Comparison of ENCODE assay signal across 21 cellular contexts in genomic region chr2:68746408-68746807, GRCh38. TPM values are rescaled to one million over a fixed set of nuclear protein-coding genes. Genes with fewer than 3 reads are reported as not detected.
DNase-seq lines count a peak whose midpoint lies in the region; ATAC-seq and TF ChIP-seq lines count a peak whose summit lies in the region.
"Had no signal": no experiment of that assay in that cellular context is flagged by ENCODE, and none has a peak within 500 bp of the region (broad histone marks: within the 10 kb centered on the region; RNA-seq: fewer than 3 reads in every experiment).

No MANE protein-coding gene starts in this region.

- no peak overlapping the region for H3K4ac ChIP-seq in H9 (ENCODE audit: low read depth, low read length)

- H3K9ac ChIP-seq in H9 (ENCODE audit: extremely low read depth, insufficient read length, low read length): no peak overlapping the region

- no peak overlapping the region for H2AFZ ChIP-seq in H9 (ENCODE audit: low read length)

- H3K4me2 ChIP-seq in H9 (ENCODE audit: insufficient read depth, insufficient read length, low read length): no peak overlapping the region
- H3K4me2 ChIP-seq: A549 had no signal

- H3K4me1 Mint-ChIP-seq in activated CD4-positive, alpha-beta T cell treated with anti-CD3 and anti-CD28 coated beads, Interleukin-2, amount 10 ng/mL, durations not matched to agents 7 days and 5 days: peaks cover 89% of the 10 kb centered on the region
- peaks cover 13 to 28% of the 10 kb centered on the region in 2 experiments for H3K4me1 Mint-ChIP-seq in H9
- peaks cover 86% of the 10 kb centered on the region for H3K4me1 Mint-ChIP-seq in activated T-helper 1 cell treated with anti-CD3 and anti-CD28 coated beads, Interleukin-12 subunit alpha, Interleukin-12 subunit beta, Interleukin-2, Interleukin-4 antibody, amounts not matched to agents 30 ng/mL and 10 ng/mL and 1 ng/mL, durations not matched to agents 14 hours and 24 hours and 36 hours (ENCODE audit: low read depth)
- peaks cover 66% of the 10 kb centered on the region for H3K4me1 Mint-ChIP-seq in memory B cell
- H3K4me1 Mint-ChIP-seq in chondrocyte (ENCODE audit: low read depth): no peaks in the 10 kb centered on the region

- no CpG with 5 or more reads among the region's 11 CpGs for WGBS in H9 (ENCODE audit: extremely low coverage, insufficient read length, low lambda C conversion rate)

- H3T11ph ChIP-seq in H9 (ENCODE audit: low read length): no peak overlapping the region

- no peaks in the 10 kb centered on the region for H3K9me3 ChIP-seq in H9 (ENCODE audit: control insufficient read depth, low read depth, low read length)
- H3K9me3 ChIP-seq: A549, gastroesophageal sphincter had no signal

- H3K27me3 ChIP-seq in H9 (ENCODE audit: insufficient read depth, low read length): no peaks in the 10 kb centered on the region
- H3K27me3 ChIP-seq: gastroesophageal sphincter had no signal

- CTCF ChIA-PET in activated CD4-positive, alpha-beta T cell treated with anti-CD3 and anti-CD28 coated beads, Interleukin-2, amount 10 ng/mL, durations not matched to agents 7 days and 5 days (lab: Charles Lee): interaction anchor here (0.7 to 1.5 kb wide), 5 partner anchors 8 to 281 kb away, joined by 3 read pairs; no protein-coding TSS in a partner anchor

- peaks cover 3% of the 10 kb centered on the region; the same call in 1 of the 2 replicates for H3K4me1 ChIP-seq in H9 (ENCODE audit: insufficient read depth, low read length)
- H3K4me1 ChIP-seq: A549 had no signal

- no peak overlapping the region for H3K23ac ChIP-seq in H9 (ENCODE audit: insufficient read length, low read depth, low read length)

- H3K9me3 Mint-ChIP-seq in activated CD4-positive, alpha-beta T cell treated with anti-CD3 and anti-CD28 coated beads, Interleukin-2, amount 10 ng/mL, durations not matched to agents 7 days and 5 days: no peaks in the 10 kb centered on the region
- H3K9me3 Mint-ChIP-seq in H9 (no peaks in the 10 kb centered on the region; a peak in 1 of 5 replicates), memory B cell (no peaks in the 10 kb centered on the region), chondrocyte (ENCODE audit: low read depth) (no peaks in the 10 kb centered on the region)
- H3K9me3 Mint-ChIP-seq in activated T-helper 1 cell treated with anti-CD3 and anti-CD28 coated beads, Interleukin-12 subunit alpha, Interleukin-12 subunit beta, Interleukin-2, Interleukin-4 antibody, amounts not matched to agents 30 ng/mL and 10 ng/mL and 1 ng/mL, durations not matched to agents 14 hours and 24 hours and 36 hours: peaks cover 4% of the 10 kb centered on the region
- H3K9me3 Mint-ChIP-seq: naive thymus-derived CD8-positive, alpha-beta T cell had no signal

- ATAC-seq in memory B cell (ENCODE audit: low read depth) (no peak), HG02970 (IDR thresholded peaks at IDR 0.05; ENCODE audit: low FRiP score, unreplicated experiment) (no peak), HG03342 (IDR thresholded peaks at IDR 0.05; ENCODE audit: unreplicated experiment) (no peak)
- ATAC-seq: A549; esophagus mucosa; gastroesophageal sphincter; naive thymus-derived CD8-positive, alpha-beta T cell; PC-3 had no signal

- H2AK5ac ChIP-seq in H9 (ENCODE audit: insufficient read length, low read length): no peak overlapping the region

- DNase-seq in activated CD4-positive, alpha-beta T cell treated with anti-CD3 and anti-CD28 coated beads, Interleukin-2, amount 10 ng/mL, durations not matched to agents 7 days and 5 days: peak; percentile 3
- no peak for DNase-seq in activated CD4-positive, alpha-beta T cell treated with anti-CD3 and anti-CD28 coated beads for 1 hour
- DNase-seq in H9 (peak; percentile 8), memory B cell (ENCODE audit: low spot score in 2 of 2) (no peak), chondrocyte (ENCODE audit: low spot score) (no peak)
- DNase-seq in activated T-helper 1 cell treated with anti-CD3 and anti-CD28 coated beads, Interleukin-12 subunit alpha, Interleukin-12 subunit beta, Interleukin-2, Interleukin-4 antibody, amounts not matched to agents 30 ng/mL and 10 ng/mL and 1 ng/mL, durations not matched to agents 14 hours and 24 hours and 36 hours (ENCODE audit: low spot score): no peak
- DNase-seq: DMS79; kidney glomerular epithelial cell; mesenchymal stem cell; MM.1S; naive thymus-derived CD8-positive, alpha-beta T cell; NCI-H146; PC-3; stimulated activated CD4-positive, alpha-beta T cell treated with anti-CD3 and anti-CD28 coated beads, Interleukin-2, amount 100 ng/mL, for 48 hours; substantia nigra had no signal

- no peaks in the 10 kb centered on the region for H3K79me1 ChIP-seq in H9 (ENCODE audit: insufficient read depth, low read depth, low read length, poor library complexity, severe bottlenecking)

- no peak overlapping the region for H3K18ac ChIP-seq in H9 (ENCODE audit: insufficient read length, low read depth, low read length)

- no peak overlapping the region for H4K8ac ChIP-seq in H9 (replicated peaks; ENCODE audit: insufficient read length, low read depth, low read length)

- H3K36me3 Mint-ChIP-seq in activated CD4-positive, alpha-beta T cell treated with anti-CD3 and anti-CD28 coated beads, Interleukin-2, amount 10 ng/mL, durations not matched to agents 7 days and 5 days (ENCODE audit: low read depth): peaks cover 77% of the 10 kb centered on the region
- H3K36me3 Mint-ChIP-seq in H9 (ENCODE audit: insufficient read depth in 1 of 3, low read depth in 3 of 3): peaks cover 0 to 6% (median 5%) of the 10 kb centered on the region in 3 experiments; a peak in 5 of 7 replicates
- peaks cover 48% of the 10 kb centered on the region for H3K36me3 Mint-ChIP-seq in activated T-helper 1 cell treated with anti-CD3 and anti-CD28 coated beads, Interleukin-12 subunit alpha, Interleukin-12 subunit beta, Interleukin-2, Interleukin-4 antibody, amounts not matched to agents 30 ng/mL and 10 ng/mL and 1 ng/mL, durations not matched to agents 14 hours and 24 hours and 36 hours (ENCODE audit: low read depth)
- H3K36me3 Mint-ChIP-seq in memory B cell: peaks cover 29% of the 10 kb centered on the region
- H3K36me3 Mint-ChIP-seq in chondrocyte (ENCODE audit: low read depth): no peaks in the 10 kb centered on the region

- POLR2A ChIA-PET in activated CD4-positive, alpha-beta T cell treated with anti-CD3 and anti-CD28 coated beads, Interleukin-2, amount 10 ng/mL, durations not matched to agents 7 days and 5 days (lab: Charles Lee): no interaction called here

- no peak overlapping the region for H3K4me3 Mint-ChIP-seq in activated CD4-positive, alpha-beta T cell treated with anti-CD3 and anti-CD28 coated beads, Interleukin-2, amount 10 ng/mL, durations not matched to agents 7 days and 5 days
- H3K4me3 Mint-ChIP-seq in H9: no peak overlapping the region
- H3K4me3 Mint-ChIP-seq in activated T-helper 1 cell treated with anti-CD3 and anti-CD28 coated beads, Interleukin-12 subunit alpha, Interleukin-12 subunit beta, Interleukin-2, Interleukin-4 antibody, amounts not matched to agents 30 ng/mL and 10 ng/mL and 1 ng/mL, durations not matched to agents 14 hours and 24 hours and 36 hours: no peak overlapping the region
- H3K4me3 Mint-ChIP-seq in memory B cell: no peak overlapping the region
- no peak overlapping the region for H3K4me3 Mint-ChIP-seq in chondrocyte (ENCODE audit: unreplicated experiment)

- no peak overlapping the region for H3K14ac ChIP-seq in H9 (ENCODE audit: insufficient read depth, low read length)

- H3K27ac Mint-ChIP-seq in activated CD4-positive, alpha-beta T cell treated with anti-CD3 and anti-CD28 coated beads, Interleukin-2, amount 10 ng/mL, durations not matched to agents 7 days and 5 days: no peak overlapping the region
- no peak overlapping the region for H3K27ac Mint-ChIP-seq in H9
- H3K27ac Mint-ChIP-seq in activated T-helper 1 cell treated with anti-CD3 and anti-CD28 coated beads, Interleukin-12 subunit alpha, Interleukin-12 subunit beta, Interleukin-2, Interleukin-4 antibody, amounts not matched to agents 30 ng/mL and 10 ng/mL and 1 ng/mL, durations not matched to agents 14 hours and 24 hours and 36 hours: peak overlapping the region; percentile 5
- H3K27ac Mint-ChIP-seq in memory B cell: peak overlapping the region; percentile 72
- H3K27ac Mint-ChIP-seq in chondrocyte (ENCODE audit: unreplicated experiment): no peak overlapping the region

- no peaks in the 10 kb centered on the region for H3K27me3 Mint-ChIP-seq in activated CD4-positive, alpha-beta T cell treated with anti-CD3 and anti-CD28 coated beads, Interleukin-2, amount 10 ng/mL, durations not matched to agents 7 days and 5 days
- H3K27me3 Mint-ChIP-seq in H9 (ENCODE audit: low read depth) (no peaks in the 10 kb centered on the region; the same call in 1 of the 2 replicates), memory B cell (no peaks in the 10 kb centered on the region), chondrocyte (ENCODE audit: low read depth) (no peaks in the 10 kb centered on the region)
- no peaks in the 10 kb centered on the region for H3K27me3 Mint-ChIP-seq in activated T-helper 1 cell treated with anti-CD3 and anti-CD28 coated beads, Interleukin-12 subunit alpha, Interleukin-12 subunit beta, Interleukin-2, Interleukin-4 antibody, amounts not matched to agents 30 ng/mL and 10 ng/mL and 1 ng/mL, durations not matched to agents 14 hours and 24 hours and 36 hours (ENCODE audit: insufficient read depth)
- H3K27me3 Mint-ChIP-seq: IgD-negative memory B cell; naive thymus-derived CD8-positive, alpha-beta T cell had no signal

- no peaks in the 10 kb centered on the region for H4K20me1 ChIP-seq in H9 (ENCODE audit: control insufficient read depth, insufficient read depth, insufficient read length)

- no peaks in the 10 kb centered on the region for H3K23me2 ChIP-seq in H9 (ENCODE audit: insufficient read length, low read depth, low read length, poor library complexity, severe bottlenecking)

- H2BK15ac ChIP-seq in H9 (ENCODE audit: low read depth, low read length): no peak overlapping the region

- no peak overlapping the region for H4K91ac ChIP-seq in H9 (ENCODE audit: insufficient read length, low read depth, low read length)

- H2BK5ac ChIP-seq in H9 (ENCODE audit: insufficient read length, low read length): no peak overlapping the region

- TF ChIP-seq CTCF in H9 (conservative IDR thresholded peaks at IDR 0.05) (no peak), chondrocyte (IDR thresholded peaks at IDR 0.05) (no peak)

- H3K56ac ChIP-seq in H9 (ENCODE audit: insufficient read length, low read depth, low read length): no peak overlapping the region

- no peak overlapping the region for H2BK20ac ChIP-seq in H9 (ENCODE audit: low read depth, low read length, poor library complexity, severe bottlenecking)

- intact Hi-C loops in activated T-helper 1 cell treated with anti-CD3 and anti-CD28 coated beads, Interleukin-12 subunit alpha, Interleukin-12 subunit beta, Interleukin-2, Interleukin-4 antibody, amounts not matched to agents 30 ng/mL and 10 ng/mL and 1 ng/mL, durations not matched to agents 14 hours and 24 hours and 36 hours (cut with micrococcal nuclease): loop anchor here (10.0 kb wide), 1 partner anchor 1028 kb away; no protein-coding TSS in a partner anchor

- no peak overlapping the region for H4K5ac ChIP-seq in H9 (ENCODE audit: insufficient read length, low read depth, low read length)

- no peak overlapping the region for H2BK12ac ChIP-seq in H9 (ENCODE audit: insufficient read length, low read depth, low read length)

- H2BK120ac ChIP-seq in H9 (ENCODE audit: low read depth, low read length, poor library complexity, severe bottlenecking): no peak overlapping the region

- no peak overlapping the region for H3K27ac ChIP-seq in H9 (ENCODE audit: insufficient read length, low read depth, low read length)
- H3K27ac ChIP-seq: A549, gastroesophageal sphincter had no signal

- H3K79me2 ChIP-seq in H9 (ENCODE audit: insufficient read depth, low read length): no peaks in the 10 kb centered on the region

RNA-seq across cellular contexts. Expression of gene ARHGAP25, which starts 11.8 kb away (rescaled TPM):
- 10 to 100 TPM; 94.9 to 97.8 TPM for total RNA-seq in activated CD4-positive, alpha-beta T cell treated with anti-CD3 and anti-CD28 coated beads, Interleukin-2, amount 10 ng/mL, durations not matched to agents 7 days and 5 days
- total RNA-seq in H9 (2021) (1.3 TPM in 2 replicates), chondrocyte (0.31 to 0.50 TPM in 2 of 3 replicates, not detected in the other)
- total RNA-seq in activated T-helper 1 cell treated with anti-CD3 and anti-CD28 coated beads, Interleukin-12 subunit alpha, Interleukin-12 subunit beta, Interleukin-2, Interleukin-4 antibody, amounts not matched to agents 30 ng/mL and 10 ng/mL and 1 ng/mL, durations not matched to agents 14 hours and 24 hours and 36 hours: 71.6 and 74.2 TPM in 2 replicates
- total RNA-seq: PC-3 had no signal

Comparison
In these comparisons a context has a peak if more than half of its experiments do, and no peak if none do; other contexts are left out.
1. DNase-seq: peak in activated CD4-positive, alpha-beta T cell treated with anti-CD3 and anti-CD28 coated beads, Interleukin-2, amount 10 ng/mL, durations not matched to agents 7 days and 5 days (single experiment) and H9 (single experiment); none in activated CD4-positive, alpha-beta T cell treated with anti-CD3 and anti-CD28 coated beads for 1 hour (single experiment), activated T-helper 1 cell treated with anti-CD3 and anti-CD28 coated beads, Interleukin-12 subunit alpha, Interleukin-12 subunit beta, Interleukin-2, Interleukin-4 antibody, amounts not matched to agents 30 ng/mL and 10 ng/mL and 1 ng/mL, durations not matched to agents 14 hours and 24 hours and 36 hours (single experiment), memory B cell (0 of 2) and chondrocyte (single experiment).
2. H3K27ac Mint-ChIP-seq: peak in activated T-helper 1 cell treated with anti-CD3 and anti-CD28 coated beads, Interleukin-12 subunit alpha, Interleukin-12 subunit beta, Interleukin-2, Interleukin-4 antibody, amounts not matched to agents 30 ng/mL and 10 ng/mL and 1 ng/mL, durations not matched to agents 14 hours and 24 hours and 36 hours (single experiment) and memory B cell (single experiment); none in activated CD4-positive, alpha-beta T cell treated with anti-CD3 and anti-CD28 coated beads, Interleukin-2, amount 10 ng/mL, durations not matched to agents 7 days and 5 days (single experiment), H9 (0 of 3) and chondrocyte (single experiment).
3. RNA of gene ARHGAP25, which starts 11.8 kb away (total RNA-seq): 94.9 to 97.8 TPM in activated CD4-positive, alpha-beta T cell treated with anti-CD3 and anti-CD28 coated beads, Interleukin-2, amount 10 ng/mL, durations not matched to agents 7 days and 5 days and 71.6 to 74.2 TPM in activated T-helper 1 cell treated with anti-CD3 and anti-CD28 coated beads, Interleukin-12 subunit alpha, Interleukin-12 subunit beta, Interleukin-2, Interleukin-4 antibody, amounts not matched to agents 30 ng/mL and 10 ng/mL and 1 ng/mL, durations not matched to agents 14 hours and 24 hours and 36 hours; 1.3 TPM in H9 and 0.31 to 0.50 TPM in chondrocyte; every median in the first group is over 10 times any median in the second.